14 cellular contexts compared by ENCODE assay signal in genomic region chr10:60817135-60817805, GRCh38. TPM values are rescaled to one million over a fixed set of nuclear protein-coding genes. Genes with fewer than 3 reads are reported as not detected.
DNase-seq lines count a peak whose midpoint lies in the region; ATAC-seq and TF ChIP-seq lines count a peak whose summit lies in the region.
"Had no signal": no experiment of that assay in that cellular context is flagged by ENCODE, and none has a peak within 500 bp of the region (broad histone marks: within the 10 kb centered on the region; RNA-seq: fewer than 3 reads in every experiment).

No MANE protein-coding gene starts in this region.

- no peaks in the 10 kb centered on the region for H3K9me3 Mint-ChIP-seq in activated naive CD4-positive, alpha-beta T cell treated with anti-CD3 and anti-CD28 coated beads, Interleukin-2, amount 10 ng/mL, durations not matched to agents 7 days and 5 days
- H3K9me3 Mint-ChIP-seq: activated B cell treated with CpG ODN at 0.5 μM for 24 hours; activated T-helper 17 cell treated with anti-CD3 and anti-CD28 coated beads, Interleukin-2, amount 50 U/mL, for 72 hours; CD4-positive, alpha-beta T cell; neural crest cell had no signal

- H3K4me1 ChIP-seq in heart left ventricle, result peaks cover 0 to 36% (median 11%) of the 10 kb centered on the region in 12 donors
- peaks cover 34% of the 10 kb centered on the region for H3K4me1 ChIP-seq in psoas muscle

- TF ChIP-seq CTCF in C4-2B (conservative IDR thresholded peaks at IDR 0.05), result no peak
- TF ChIP-seq CTCF in heart left ventricle (IDR thresholded peaks at IDR 0.05), result no peak
- TF ChIP-seq CTCF in psoas muscle (IDR thresholded peaks at IDR 0.05), result no peak

- H3K36me3 Mint-ChIP-seq in activated naive CD4-positive, alpha-beta T cell treated with anti-CD3 and anti-CD28 coated beads, Interleukin-2, amount 10 ng/mL, durations not matched to agents 7 days and 5 days, result no peaks in the 10 kb centered on the region

- peak overlapping the region in 3 of 12 donors; percentile 2 to 14 (median 10) for H3K4me3 ChIP-seq in heart left ventricle
- no peak overlapping the region for H3K4me3 ChIP-seq in psoas muscle
- H3K4me3 ChIP-seq: Peyer's patch had no signal

- no peak overlapping the region for H3K27ac Mint-ChIP-seq in activated naive CD4-positive, alpha-beta T cell treated with anti-CD3 and anti-CD28 coated beads, Interleukin-2, amount 10 ng/mL, durations not matched to agents 7 days and 5 days
- H3K27ac Mint-ChIP-seq: activated B cell treated with CpG ODN at 0.5 μM for 24 hours; activated T-helper 17 cell treated with anti-CD3 and anti-CD28 coated beads, Interleukin-2, amount 50 U/mL, for 72 hours; CD4-positive, alpha-beta T cell had no signal

- CTCF ChIA-PET in activated naive CD4-positive, alpha-beta T cell treated with anti-CD3 and anti-CD28 coated beads, Interleukin-2, amount 10 ng/mL, durations not matched to agents 7 days and 5 days (lab: Charles Lee), result interaction anchor here (0.9 to 1.3 kb wide), 4 partner anchors 126 to 466 kb away, joined by 3 to 6 read pairs (median 4); no protein-coding TSS in a partner anchor

- H3K36me3 ChIP-seq in heart left ventricle (no peaks in the 10 kb centered on the region), psoas muscle (ENCODE audit: insufficient read depth in 1 of 2, low read depth in 1 of 2) (no peaks in the 10 kb centered on the region)
- H3K36me3 ChIP-seq: Peyer's patch had no signal

- H3K27ac ChIP-seq in C4-2B (peak overlapping the region; percentile 31; the same call in 1 of the 2 replicates), heart left ventricle (peak overlapping the region in 5 of 12 donors; percentile 28 to 67 (median 37)), psoas muscle (peak overlapping the region; percentile 17)

- WGBS in heart left ventricle, 4 donors, result 71 to 78% (median 77%) methylated on average over 5 of the region's 5 CpGs
- 54 to 72% (median 55%) methylated on average over 5 of the region's 5 CpGs for WGBS in psoas muscle, 3 donors

- ATAC-seq in heart left ventricle (peak; percentile 35 to 56 (median 40)), psoas muscle (peak in 3 of 4 donors; percentile 27 to 49 (median 36)), GM21529 (IDR thresholded peaks at IDR 0.05; ENCODE audit: unreplicated experiment) (no peak)

- H3K27me3 Mint-ChIP-seq in activated naive CD4-positive, alpha-beta T cell treated with anti-CD3 and anti-CD28 coated beads, Interleukin-2, amount 10 ng/mL, durations not matched to agents 7 days and 5 days, result peaks cover 10% of the 10 kb centered on the region
- H3K27me3 Mint-ChIP-seq: activated B cell treated with CpG ODN at 0.5 μM for 24 hours; activated T-helper 17 cell treated with anti-CD3 and anti-CD28 coated beads, Interleukin-2, amount 50 U/mL, for 72 hours; CD4-positive, alpha-beta T cell had no signal

- H3K4me3 Mint-ChIP-seq in activated naive CD4-positive, alpha-beta T cell treated with anti-CD3 and anti-CD28 coated beads, Interleukin-2, amount 10 ng/mL, durations not matched to agents 7 days and 5 days, result no peak overlapping the region
- H3K4me3 Mint-ChIP-seq: activated B cell treated with CpG ODN at 0.5 μM for 24 hours; activated T-helper 17 cell treated with anti-CD3 and anti-CD28 coated beads, Interleukin-2, amount 50 U/mL, for 72 hours; CD4-positive, alpha-beta T cell; neural crest cell had no signal

- H3K9me3 ChIP-seq in heart left ventricle, result no peaks in the 10 kb centered on the region
- H3K9me3 ChIP-seq in psoas muscle, result no peaks in the 10 kb centered on the region
- H3K9me3 ChIP-seq: Peyer's patch had no signal

- H3K4me1 Mint-ChIP-seq in activated naive CD4-positive, alpha-beta T cell treated with anti-CD3 and anti-CD28 coated beads, Interleukin-2, amount 10 ng/mL, durations not matched to agents 7 days and 5 days, result no peaks in the 10 kb centered on the region
- H3K4me1 Mint-ChIP-seq: activated T-helper 17 cell treated with anti-CD3 and anti-CD28 coated beads, Interleukin-2, amount 50 U/mL, for 72 hours had no signal

- H3K27me3 ChIP-seq in heart left ventricle (no peaks in the 10 kb centered on the region), psoas muscle (ENCODE audit: insufficient read depth in 3 of 3, low read length in 2 of 3) (no peaks in the 10 kb centered on the region)
- H3K27me3 ChIP-seq: Peyer's patch had no signal

- intact Hi-C loops in heart left ventricle (cut with DNase I), result loop anchor here (2.0 to 10.0 kb wide), 15 partner anchors 65 to 1428 kb away; partner anchors contain the start of gene RHOBTB1 (in 3 of the 10)
- intact Hi-C loops in psoas muscle (cut with DNase I), result loop anchor here (2.0 to 10.0 kb wide), 9 partner anchors 60 to 1428 kb away; no protein-coding TSS in a partner anchor

- peak; percentile 75 for DNase-seq in RPMI8226
- no peak for DNase-seq in heart left ventricle
- DNase-seq in psoas muscle, result no peak
- DNase-seq in activated naive CD4-positive, alpha-beta T cell treated with anti-CD3 and anti-CD28 coated beads, Interleukin-2, amount 10 ng/mL, durations not matched to agents 7 days and 5 days, result no peak
- no peak for DNase-seq in NCI-H510A treated with DMSO at 0.1 percent for 48 hours (lab: John Stamatoyannopoulos, UW)
- no peak for DNase-seq in NCI-H1417 treated with DMSO at 0.1 percent for 48 hours (lab: John Stamatoyannopoulos, UW)
- DNase-seq: activated B cell treated with CpG ODN at 0.5 μM for 24 hours, cortex of kidney had no signal

- no peak for TF ChIP-seq POLR2A in heart left ventricle (IDR thresholded peaks at IDR 0.05)

RNA-seq across cellular contexts. Expression of gene CDK1, which starts 39.0 kb away (rescaled TPM):
- total RNA-seq in heart left ventricle, result 10 to 100 TPM in 1 of 9 donors, 1 to 10 TPM in 3, under 1 TPM in 4, not detected in 1; 0.44 to 13.8 (median 1.1) TPM
- polyA plus RNA-seq in heart left ventricle, result 1 to 10 TPM in 1 of 2 donors, under 1 TPM in 1; 0.96 to 1.0 TPM
- total RNA-seq in psoas muscle, result under 1 TPM; 0.44 to 0.92 (median 0.61) TPM
- 1 to 10 TPM in 1 of 3 donors, under 1 TPM in 2; 0.47 to 1.5 (median 0.59) TPM for polyA plus RNA-seq in psoas muscle
